13 cellular contexts compared by ENCODE assay signal in genomic region chr4:122857160-122857559, GRCh38.
"Had no signal": no experiment of that assay in that cellular context is flagged by ENCODE, and none has a peak within 500 bp of the region (broad histone marks: within the 10 kb centered on the region; RNA-seq: fewer than 3 reads in every experiment).

No MANE protein-coding gene starts in this region.

- DNase-seq: activated effector memory CD4-positive, alpha-beta T cell treated with Interleukin-2 at 50 U/mL for 16 hours; activated T-cell treated with anti-CD3 and anti-CD28 coated beads, Interleukin-2, amount 50 U/mL, for 1 hour; amygdala; esophagus squamous epithelium; foreskin fibroblast; left ventricle myocardium inferior; small intestine; SW 1271 had no signal

- H3K27ac Mint-ChIP-seq: activated naive CD4-positive, alpha-beta T cell treated with anti-CD3 and anti-CD28 coated beads, Interleukin-2, amount 50 U/mL, for 72 hours; type B pancreatic cell had no signal

- H3K27me3 Mint-ChIP-seq: type B pancreatic cell had no signal

- H3K9ac ChIP-seq: parathyroid adenoma had no signal

- H3K4me3 Mint-ChIP-seq: type B pancreatic cell had no signal

- H3K4me3 ChIP-seq: esophagus squamous epithelium, left ventricle myocardium inferior, right atrium auricular region had no signal

- H3K36me3 ChIP-seq: esophagus squamous epithelium, left ventricle myocardium inferior, right atrium auricular region had no signal

- H3K36me3 Mint-ChIP-seq: activated naive CD4-positive, alpha-beta T cell treated with anti-CD3 and anti-CD28 coated beads, Interleukin-2, amount 50 U/mL, for 72 hours had no signal

- H3K9me3 ChIP-seq: esophagus squamous epithelium, left ventricle myocardium inferior, right atrium auricular region had no signal

- H3K27ac ChIP-seq: esophagus squamous epithelium, left ventricle myocardium inferior, parathyroid adenoma, right atrium auricular region had no signal

- H2AFZ ChIP-seq: parathyroid adenoma had no signal

- H3K27me3 ChIP-seq: esophagus squamous epithelium, right atrium auricular region had no signal

- H3K4me1 ChIP-seq: parathyroid adenoma, right atrium auricular region had no signal

- H3K9me3 Mint-ChIP-seq: activated naive CD4-positive, alpha-beta T cell treated with anti-CD3 and anti-CD28 coated beads, Interleukin-2, amount 50 U/mL, for 72 hours; type B pancreatic cell had no signal

- ATAC-seq: activated CD4-positive, CD25-positive, alpha-beta regulatory T cell treated with anti-CD3 and anti-CD28 coated beads, Interleukin-2, amount 50 U/mL, for 24 hours; activated naive CD4-positive, alpha-beta T cell treated with anti-CD3 and anti-CD28 coated beads, Interleukin-2, amount 50 U/mL, for 72 hours had no signal
